Comparison of ENCODE assay signal across 17 cellular contexts in the genomic region with DNA sequence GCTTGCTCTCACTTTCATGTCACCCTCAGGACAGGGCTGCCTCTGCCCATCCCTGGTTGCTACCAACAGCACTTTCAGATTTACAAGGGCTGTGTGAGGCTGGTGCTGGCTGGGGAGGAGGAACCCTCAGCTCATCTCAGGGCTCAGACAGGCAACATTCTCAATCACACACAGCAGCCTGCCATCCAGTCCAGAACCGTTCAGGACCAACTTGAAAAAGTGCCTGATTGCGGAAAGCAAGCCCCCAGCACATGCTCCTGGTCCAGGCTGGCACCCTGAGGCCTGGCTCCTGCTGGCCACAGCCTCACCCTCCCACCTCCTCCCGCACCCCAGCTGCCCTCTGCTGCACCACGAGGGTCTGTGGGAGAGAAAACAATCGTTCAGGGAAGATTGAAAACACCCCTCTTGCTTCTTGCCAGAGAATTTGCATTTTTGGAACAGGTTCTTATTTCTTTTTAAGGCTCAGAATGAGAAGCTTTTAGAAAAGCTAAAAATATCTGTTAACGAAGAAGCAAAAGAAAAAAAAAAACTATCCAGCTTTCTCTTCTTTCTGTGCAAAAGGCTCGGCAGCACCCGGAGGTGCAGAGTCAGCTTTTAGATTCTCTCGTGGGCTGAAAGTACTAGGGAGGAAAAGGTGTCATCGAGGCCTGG.
DNase-seq lines count a peak whose midpoint lies in the region; ATAC-seq and TF ChIP-seq lines count a peak whose summit lies in the region.
"Had no signal": no experiment of that assay in that cellular context is flagged by ENCODE, and none has a peak within 500 bp of the region (broad histone marks: within the 10 kb centered on the region; RNA-seq: fewer than 3 reads in every experiment).

No MANE protein-coding gene starts in this region.

- no peak for ATAC-seq in activated T-cell treated with anti-CD3 and anti-CD28 coated beads, Interleukin-2, amount 50 U/mL, for 4 hours
- ATAC-seq in HG03432 (IDR thresholded peaks at IDR 0.05; ENCODE audit: unreplicated experiment) (peak; percentile 81), GM19452 (IDR thresholded peaks at IDR 0.05; ENCODE audit: unreplicated experiment) (no peak)
- no peak for ATAC-seq in CD4-positive, alpha-beta T cell (ENCODE audit: poor library complexity)
- ATAC-seq: activated naive CD4-positive, alpha-beta T cell treated with anti-CD3 and anti-CD28 coated beads, Interleukin-2, amount 50 U/mL, for 72 hours; K562 had no signal

- no peak overlapping the region for H3K4me3 ChIP-seq in fibroblast of the aortic adventitia (ENCODE audit: low read depth, low read length)
- H3K4me3 ChIP-seq in tibial artery: peak overlapping the region; percentile 5 to 15
- H3K4me3 ChIP-seq: A549, K562, SJCRH30, suprapubic skin had no signal

- peaks cover 18% of the 10 kb centered on the region for H3K4me1 Mint-ChIP-seq in activated T-cell treated with anti-CD3 and anti-CD28 coated beads, Interleukin-2, amount 50 U/mL, for 4 hours (ENCODE audit: low read depth)
- peaks cover 26% of the 10 kb centered on the region for H3K4me1 Mint-ChIP-seq in activated T-cell treated with anti-CD3 and anti-CD28 coated beads, Interleukin-2, amount 50 U/mL, for 24 hours (ENCODE audit: low read depth)
- peaks cover 7% of the 10 kb centered on the region for H3K4me1 Mint-ChIP-seq in CD4-positive, alpha-beta T cell (ENCODE audit: low read depth)
- H3K4me1 Mint-ChIP-seq: neural crest cell had no signal

- TF ChIP-seq CTCF in fibroblast of the aortic adventitia (IDR thresholded peaks at IDR 0.05; ENCODE audit: insufficient read depth, low read length) (no peak), tibial artery (IDR thresholded peaks at IDR 0.05) (no peak)
- no peak for TF ChIP-seq CTCF in CD4-positive, alpha-beta T cell (IDR thresholded peaks at IDR 0.05)

- no peaks in the 10 kb centered on the region for H3K36me3 Mint-ChIP-seq in activated T-cell treated with anti-CD3 and anti-CD28 coated beads, Interleukin-2, amount 50 U/mL, for 4 hours (ENCODE audit: insufficient read depth)
- H3K36me3 Mint-ChIP-seq in activated T-cell treated with anti-CD3 and anti-CD28 coated beads, Interleukin-2, amount 50 U/mL, for 24 hours (ENCODE audit: low read depth): no peaks in the 10 kb centered on the region
- H3K36me3 Mint-ChIP-seq in CD4-positive, alpha-beta T cell (ENCODE audit: low read depth): no peaks in the 10 kb centered on the region

- H3K27ac ChIP-seq in tibial artery: peak overlapping the region; percentile 64 to 69
- H3K27ac ChIP-seq in CD4-positive, alpha-beta T cell (ENCODE audit: low read depth, low read length): no peak overlapping the region
- H3K27ac ChIP-seq: A549, SJCRH30, suprapubic skin had no signal

- H3K9me3 ChIP-seq in tibial artery: no peaks in the 10 kb centered on the region
- H3K9me3 ChIP-seq in CD4-positive, alpha-beta T cell (ENCODE audit: control insufficient read depth, low read length): no peaks in the 10 kb centered on the region
- H3K9me3 ChIP-seq: SJCRH30, suprapubic skin had no signal

- H3K4me3 Mint-ChIP-seq in activated T-cell treated with anti-CD3 and anti-CD28 coated beads, Interleukin-2, amount 50 U/mL, for 4 hours: peak overlapping the region; percentile 5
- no peak overlapping the region for H3K4me3 Mint-ChIP-seq in activated T-cell treated with anti-CD3 and anti-CD28 coated beads, Interleukin-2, amount 50 U/mL, for 24 hours
- H3K4me3 Mint-ChIP-seq in CD4-positive, alpha-beta T cell: no peak overlapping the region
- H3K4me3 Mint-ChIP-seq: neural crest cell had no signal

- DNase-seq in activated T-cell treated with anti-CD3 and anti-CD28 coated beads, Interleukin-2, amount 50 U/mL, for 4 hours: no peak
- DNase-seq in activated T-cell treated with anti-CD3 and anti-CD28 coated beads, Interleukin-2, amount 50 U/mL, for 24 hours: no peak
- DNase-seq in fibroblast of the aortic adventitia (ENCODE audit: low read depth) (peak; percentile 3), tibial artery (no peak), SIG-M5 (lab: John Stamatoyannopoulos, UW) (no peak)
- DNase-seq in CD4-positive, alpha-beta T cell: no peak
- DNase-seq: activated CD4-positive, alpha-beta T cell treated with anti-CD3 and anti-CD28 coated beads for 1 hour; DMS53; SJCRH30; stimulated activated CD4-positive, alpha-beta T cell treated with anti-CD3 and anti-CD28 coated beads, Interleukin-2, amount 100 ng/mL, for 48 hours had no signal

- H3K36me3 ChIP-seq in tibial artery: no peaks in the 10 kb centered on the region
- H3K36me3 ChIP-seq: SJCRH30, suprapubic skin had no signal

- H3K4me1 ChIP-seq in tibial artery: peaks cover 4 to 26% (median 9%) of the 10 kb centered on the region in 4 donors
- H3K4me1 ChIP-seq: A549, SJCRH30 had no signal

- H3K27ac Mint-ChIP-seq in activated T-cell treated with anti-CD3 and anti-CD28 coated beads, Interleukin-2, amount 50 U/mL, for 24 hours: no peak overlapping the region
- H3K27ac Mint-ChIP-seq in CD4-positive, alpha-beta T cell: no peak overlapping the region
- H3K27ac Mint-ChIP-seq: activated naive CD4-positive, alpha-beta T cell treated with anti-CD3 and anti-CD28 coated beads, Interleukin-2, amount 50 U/mL, for 72 hours had no signal

- POLR2A ChIA-PET in CD4-positive, alpha-beta T cell (lab: Charles Lee): no interaction called here

- intact Hi-C loops in tibial artery (cut with DNase I; ENCODE audit: low total_unique reads): no loop called here
- intact Hi-C loops in CD4-positive, alpha-beta T cell (cut with DNase I, micrococcal nuclease): no loop called here

- no peaks in the 10 kb centered on the region for H3K9me3 Mint-ChIP-seq in activated T-cell treated with anti-CD3 and anti-CD28 coated beads, Interleukin-2, amount 50 U/mL, for 4 hours
- peaks cover 2% of the 10 kb centered on the region for H3K9me3 Mint-ChIP-seq in activated T-cell treated with anti-CD3 and anti-CD28 coated beads, Interleukin-2, amount 50 U/mL, for 24 hours
- no peaks in the 10 kb centered on the region for H3K9me3 Mint-ChIP-seq in CD4-positive, alpha-beta T cell

- CTCF ChIA-PET in CD4-positive, alpha-beta T cell (lab: Charles Lee): no interaction called here

- peaks cover 5% of the 10 kb centered on the region for H3K27me3 Mint-ChIP-seq in activated T-cell treated with anti-CD3 and anti-CD28 coated beads, Interleukin-2, amount 50 U/mL, for 4 hours (ENCODE audit: low read depth)
- no peaks in the 10 kb centered on the region for H3K27me3 Mint-ChIP-seq in activated T-cell treated with anti-CD3 and anti-CD28 coated beads, Interleukin-2, amount 50 U/mL, for 24 hours
- no peaks in the 10 kb centered on the region for H3K27me3 Mint-ChIP-seq in CD4-positive, alpha-beta T cell

- H3K27me3 ChIP-seq in tibial artery: no peaks in the 10 kb centered on the region
- H3K27me3 ChIP-seq in CD4-positive, alpha-beta T cell (ENCODE audit: control insufficient read depth, insufficient read depth, low read length): no peaks in the 10 kb centered on the region
- H3K27me3 ChIP-seq: suprapubic skin had no signal
